Comparison of ENCODE assay signal across 13 cellular contexts in the genomic region with DNA sequence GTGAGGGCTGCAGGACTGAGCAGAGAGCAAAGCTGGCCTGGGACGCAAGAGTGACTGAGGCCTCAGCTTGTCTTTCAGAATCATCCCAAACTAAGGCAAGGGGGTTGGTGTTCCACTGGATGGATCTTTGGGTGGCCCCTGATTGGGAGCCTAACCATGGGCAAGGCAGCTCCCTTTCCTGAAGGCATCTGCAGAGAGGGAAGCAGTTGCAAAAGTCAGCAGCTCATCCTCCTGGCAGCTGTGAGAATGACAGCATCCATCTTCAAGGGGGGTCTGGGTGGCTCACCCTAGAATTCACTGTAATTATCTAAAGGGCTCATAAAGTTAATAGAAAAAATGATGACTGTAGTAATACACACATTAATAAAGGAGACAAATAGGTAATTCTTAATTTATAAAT.
DNase-seq lines count a peak whose midpoint lies in the region; ATAC-seq and TF ChIP-seq lines count a peak whose summit lies in the region.
"Had no signal": no experiment of that assay in that cellular context is flagged by ENCODE, and none has a peak within 500 bp of the region (broad histone marks: within the 10 kb centered on the region; RNA-seq: fewer than 3 reads in every experiment).

No MANE protein-coding gene starts in this region.

- TF ChIP-seq CTCF in AG09309 (IDR thresholded peaks at IDR 0.05; ENCODE audit: control insufficient read depth, insufficient read depth, low read depth, low read length, missing control alignments) (peak; percentile 49), HEK293 (tag by site-specific recombination; IDR thresholded peaks at IDR 0.05) (no peak), WERI-Rb-1 (IDR thresholded peaks at IDR 0.05; ENCODE audit: low read depth, low read length) (peak; percentile 27; the same call in 1 of the 2 replicates)

- H3K27ac ChIP-seq in HEK293 (ENCODE audit: extremely low read depth, low read depth, low read length) (no peak overlapping the region), WERI-Rb-1 (no peak overlapping the region)
- H3K27ac ChIP-seq: skin epidermis had no signal

- CTCF ChIA-PET in HEK293 (lab: Yijun Ruan, JAX): interaction anchor here (0.7 to 1.2 kb wide), 5 partner anchors 18 to 94 kb away, joined by 3 to 10 read pairs (median 4); no protein-coding TSS in a partner anchor

- no peaks in the 10 kb centered on the region for H3K4me1 ChIP-seq in HEK293 (ENCODE audit: control insufficient read depth, insufficient read depth, low read length)

- DNase-seq in AG09309 (ENCODE audit: low read depth) (no peak), WERI-Rb-1 (no peak), globus pallidus (ENCODE audit: low spot score) (peak; percentile 23), NCI-H2029 (lab: John Stamatoyannopoulos, UW) (no peak), activated gamma-delta T cell (lab: John Stamatoyannopoulos, UW) (no peak)
- DNase-seq in activated naive CD4-positive, alpha-beta T cell (lab: John Stamatoyannopoulos, UW): no peak
- DNase-seq: activated naive CD4-positive, alpha-beta T cell treated with anti-CD3 and anti-CD28 coated beads, Interleukin-2, amount 50 U/mL, for 16 hours; CD8-positive, alpha-beta memory T cell; left colon; NCI-H2081 treated with DMSO at 0.1 percent for 48 hours had no signal

- POLR2A ChIA-PET in HEK293 (lab: Yijun Ruan, JAX): no interaction called here

- H3K4me3 ChIP-seq in AG09309 (ENCODE audit: control insufficient read depth, low read depth, low read length) (no peak overlapping the region), HEK293 (ENCODE audit: low read depth, low read length) (no peak overlapping the region), WERI-Rb-1 (ENCODE audit: low read depth, low read length) (no peak overlapping the region)
- H3K4me3 ChIP-seq: skin epidermis had no signal

- no peaks in the 10 kb centered on the region for H3K9me3 ChIP-seq in HEK293 (ENCODE audit: control insufficient read depth, insufficient read depth, low read depth, low read length)
- H3K9me3 ChIP-seq in WERI-Rb-1 (ENCODE audit: severe bottlenecking): no peaks in the 10 kb centered on the region

- no peak for ATAC-seq in HG03432 (IDR thresholded peaks at IDR 0.05; ENCODE audit: unreplicated experiment)
- ATAC-seq: left colon had no signal

- H3K27me3 ChIP-seq in WERI-Rb-1 (ENCODE audit: insufficient read depth, low read depth, severe bottlenecking): no peaks in the 10 kb centered on the region

- H3K36me3 ChIP-seq in HEK293 (ENCODE audit: control insufficient read depth in 2 of 2, insufficient read depth in 1 of 2, low read length in 2 of 2) (no peaks in the 10 kb centered on the region), WERI-Rb-1 (no peaks in the 10 kb centered on the region)

TF ChIP-seq in HEK293, 187 proteins besides CTCF, POLR2A, EP300 and RAD21:
- TF ChIP-seq ZFP41 (tag by site-specific recombination; IDR thresholded peaks at IDR 0.05; ENCODE audit: borderline replicate concordance) (no peak), GLIS1 (tag by site-specific recombination; IDR thresholded peaks at IDR 0.05) (peak; percentile 45; the same call in 1 of the 2 replicates)
TF ChIP-seq in HEK293: peak in this region for 1.
